13 cellular contexts compared by ENCODE assay signal in genomic region chr18:72107647-72108046, GRCh38.
DNase-seq lines count a peak whose midpoint lies in the region; TF ChIP-seq lines count a peak whose summit lies in the region.
"Had no signal": no experiment of that assay in that cellular context is flagged by ENCODE, and none has a peak within 500 bp of the region (broad histone marks: within the 10 kb centered on the region; RNA-seq: fewer than 3 reads in every experiment).

No MANE protein-coding gene starts in this region.

- no peaks in the 10 kb centered on the region for H3K36me3 ChIP-seq in uterus

- no peak overlapping the region for H3K4me3 ChIP-seq in uterus
- H3K4me3 ChIP-seq: PC-9 had no signal

- intact Hi-C loops in uterus (cut with DNase I; ENCODE audit: low total_unique reads) = no loop called here

- no peak for TF ChIP-seq CTCF in uterus (IDR thresholded peaks at IDR 0.05)

- no peaks in the 10 kb centered on the region for H3K27me3 ChIP-seq in uterus

- no peak for TF ChIP-seq POLR2A in uterus (IDR thresholded peaks at IDR 0.05)

- DNase-seq in DMS53 (lab: John Stamatoyannopoulos, UW) = peak; percentile 92
- DNase-seq in NCI-H510A (lab: John Stamatoyannopoulos, UW) = peak; percentile 27
- DNase-seq in dedifferentiated amniotic fluid mesenchymal stem cell (ENCODE audit: extremely low spot score) = peak; percentile 74
- DNase-seq in mucosa of gallbladder (ENCODE audit: low spot score) = peak; percentile 39
- no peak for DNase-seq in uterus
- no peak for DNase-seq in stimulated activated CD4-positive, alpha-beta T cell treated with anti-CD3 and anti-CD28 coated beads, Interleukin-4, amount 100 ng/mL, for 1 hour
- DNase-seq in DMS 273 (lab: John Stamatoyannopoulos, UW; ENCODE audit: unreplicated experiment) = no peak
- DNase-seq in HT-29 (ENCODE audit: low spot score) = no peak
- DNase-seq: activated CD4-positive, CD25-positive, alpha-beta regulatory T cell; CD4-positive, CD25-positive, alpha-beta regulatory T cell; mammary epithelial cell; NCI-H1105; PC-9 had no signal

- no peaks in the 10 kb centered on the region for H3K9me3 ChIP-seq in uterus

- no peak overlapping the region for H3K27ac ChIP-seq in uterus
- H3K27ac ChIP-seq: PC-9 had no signal

- no peaks in the 10 kb centered on the region for H3K4me1 ChIP-seq in uterus

Comparison
In these comparisons a context has a peak if more than half of its experiments do, and no peak if none do; other contexts are left out.
1. DNase-seq: peak in DMS53 (single experiment), NCI-H510A (single experiment), dedifferentiated amniotic fluid mesenchymal stem cell (single experiment) and mucosa of gallbladder (single experiment); none in uterus (0 of 2), stimulated activated CD4-positive, alpha-beta T cell treated with anti-CD3 and anti-CD28 coated beads, Interleukin-4, amount 100 ng/mL, for 1 hour (single experiment), DMS 273 (single experiment) and HT-29 (single experiment).